In genomic region chr22:20439928-20440575, GRCh38 we compare ENCODE assay signal across 10 cellular contexts.
"Had no signal": no experiment of that assay in that cellular context is flagged by ENCODE, and none has a peak within 500 bp of the region (broad histone marks: within the 10 kb centered on the region; RNA-seq: fewer than 3 reads in every experiment).

No MANE protein-coding gene starts in this region.

- H3K9me3 Mint-ChIP-seq: dendritic cell treated with granulocyte-macrophage colony-stimulating factor and Interleukin-4, amounts not matched to agents 40 ng/mL and 50 ng/mL, for 4 days; natural killer cell treated with Interleukin-12 subunit alpha and Interleukin-12 subunit beta and Interleukin-15 and Interleukin-18, amount 100 ng/mL, for 72 hours; stimulated activated naive B cell treated with anti-CD40 and anti-IgM and Interleukin-4, amounts not matched to agents 10 μg/mL and 1 μg/mL and 100 μg/mL, for 72 hours had no signal

- H3K4me3 Mint-ChIP-seq: dendritic cell treated with granulocyte-macrophage colony-stimulating factor and Interleukin-4, amounts not matched to agents 40 ng/mL and 50 ng/mL, for 4 days; natural killer cell treated with Interleukin-12 subunit alpha and Interleukin-12 subunit beta and Interleukin-15 and Interleukin-18, amount 100 ng/mL, for 72 hours; stimulated activated naive B cell treated with anti-CD40 and anti-IgM and Interleukin-4, amounts not matched to agents 10 μg/mL and 1 μg/mL and 100 μg/mL, for 72 hours had no signal

- H3K27me3 ChIP-seq: SJSA1 had no signal

- H3K27ac ChIP-seq: SJSA1 had no signal

- H3K36me3 Mint-ChIP-seq: natural killer cell treated with Interleukin-12 subunit alpha and Interleukin-12 subunit beta and Interleukin-15 and Interleukin-18, amount 100 ng/mL, for 72 hours had no signal

- H3K4me3 ChIP-seq: SJSA1 had no signal

- H3K27ac Mint-ChIP-seq: dendritic cell treated with granulocyte-macrophage colony-stimulating factor and Interleukin-4, amounts not matched to agents 40 ng/mL and 50 ng/mL, for 4 days; natural killer cell treated with Interleukin-12 subunit alpha and Interleukin-12 subunit beta and Interleukin-15 and Interleukin-18, amount 100 ng/mL, for 72 hours; stimulated activated naive B cell treated with anti-CD40 and anti-IgM and Interleukin-4, amounts not matched to agents 10 μg/mL and 1 μg/mL and 100 μg/mL, for 72 hours had no signal

- ATAC-seq: activated CD4-positive, CD25-positive, alpha-beta regulatory T cell treated with anti-CD3 and anti-CD28 coated beads, Interleukin-2, amount 50 U/mL, for 24 hours; esophagus mucosa; natural killer cell treated with Interleukin-12 subunit alpha and Interleukin-12 subunit beta and Interleukin-15 and Interleukin-18, amount 100 ng/mL, for 72 hours; stimulated activated naive B cell treated with anti-CD40 and anti-IgM and Interleukin-4, amounts not matched to agents 10 μg/mL and 1 μg/mL and 100 μg/mL, for 72 hours had no signal

- DNase-seq: activated T-cell treated with anti-CD3 and anti-CD28 coated beads, Interleukin-2, amount 50 U/mL, for 1 hour; central memory CD4-positive, alpha-beta T cell; small intestine; stimulated activated naive B cell treated with anti-CD40 and anti-IgM and Interleukin-4, amounts not matched to agents 10 μg/mL and 1 μg/mL and 100 μg/mL, for 72 hours; trophoblast cell had no signal
